17 cellular contexts compared by ENCODE assay signal in genomic region chr14:102120888-102121287, GRCh38. TPM values are rescaled to one million over a fixed set of nuclear protein-coding genes. Genes with fewer than 3 reads are reported as not detected.
A peak's percentile ranks its signal among the peaks of the same experiment; 100 is the strongest.
DNase-seq lines count a peak whose midpoint lies in the region; ATAC-seq and TF ChIP-seq lines count a peak whose summit lies in the region.
"Had no signal": no experiment of that assay in that cellular context is flagged by ENCODE, and none has a peak within 500 bp of the region (broad histone marks: within the 10 kb centered on the region; RNA-seq: fewer than 3 reads in every experiment).

No MANE protein-coding gene starts in this region.

- H3K27me3 ChIP-seq in RWPE2 (ENCODE audit: insufficient read depth, poor library complexity, severe bottlenecking) (no peaks in the 10 kb centered on the region), breast epithelium (no peaks in the 10 kb centered on the region)
- H3K27me3 ChIP-seq: BE2C had no signal

- H3K4me1 ChIP-seq in RWPE2 (ENCODE audit: insufficient read depth, poor library complexity, severe bottlenecking) (peaks cover 11% of the 10 kb centered on the region), breast epithelium (no peaks in the 10 kb centered on the region)
- H3K4me1 ChIP-seq: BE2C had no signal

- H3K27ac ChIP-seq in RWPE2 (ENCODE audit: poor library complexity, severe bottlenecking) = no peak overlapping the region
- H3K27ac ChIP-seq in breast epithelium = no peak overlapping the region

- intact Hi-C loops in breast epithelium (cut with DNase I; ENCODE audit: low total_unique reads) = loop anchor here (5.0 kb wide), 1 partner anchor 286 kb away; no protein-coding TSS in a partner anchor
- intact Hi-C loops in posterior vena cava (cut with DNase I) = no loop called here

- no peak for ATAC-seq in RWPE2 (ENCODE audit: low read depth)
- no peak for ATAC-seq in left lobe of liver
- no peak for ATAC-seq in GM18873 (IDR thresholded peaks at IDR 0.05; ENCODE audit: low FRiP score, unreplicated experiment)
- ATAC-seq: GM23338 had no signal

- TF ChIP-seq CTCF in RWPE2 (IDR thresholded peaks at IDR 0.05; ENCODE audit: poor library complexity, severe bottlenecking) = no peak
- no peak for TF ChIP-seq CTCF in breast epithelium (IDR thresholded peaks at IDR 0.05)

- peaks cover 7% of the 10 kb centered on the region for H3K36me3 ChIP-seq in RWPE2 (ENCODE audit: low read depth)
- no peaks in the 10 kb centered on the region for H3K36me3 ChIP-seq in breast epithelium
- H3K36me3 ChIP-seq: BE2C had no signal

- no peak overlapping the region for H3K4me3 ChIP-seq in RWPE2 (ENCODE audit: severe bottlenecking)
- no peak overlapping the region for H3K4me3 ChIP-seq in breast epithelium
- H3K4me3 ChIP-seq: GM23338 had no signal

- CTCF ChIA-PET in HEK293T (lab: Yijun Ruan, JAX) = no interaction called here

- DNase-seq in HEK293T (ENCODE audit: extremely low spot score) (no peak), RWPE2 (ENCODE audit: low spot score) (peak; percentile 4), left lobe of liver (ENCODE audit: low spot score) (peak; percentile 11), breast epithelium (ENCODE audit: low spot score in 2 of 2) (no peak), posterior vena cava (ENCODE audit: low spot score) (no peak)
- DNase-seq: BE2C; C1 segment of cervical spinal cord; CD4-positive, CD25-positive, alpha-beta regulatory T cell; CD8-positive, alpha-beta memory T cell; COR-L47; DMS 273 treated with DMSO at 0.1 percent for 48 hours; DMS53; DND-41; GDM1; HCEC 1CT had no signal

- H3K9me3 ChIP-seq in RWPE2 (ENCODE audit: severe bottlenecking) (no peaks in the 10 kb centered on the region), breast epithelium (no peaks in the 10 kb centered on the region)
- H3K9me3 ChIP-seq: BE2C had no signal

- POLR2A ChIA-PET in HEK293T (lab: Yijun Ruan, JAX) = no interaction called here

- no peak for TF ChIP-seq POLR2A in breast epithelium (IDR thresholded peaks at IDR 0.05)

TF ChIP-seq in HEK293T, 16 proteins besides CTCF, POLR2A, EP300 and RAD21:
- TF ChIP-seq LEF1 (IDR thresholded peaks at IDR 0.05; ENCODE audit: borderline replicate concordance) = no peak
- no peak for TF ChIP-seq FOXM1 (IDR thresholded peaks at IDR 0.05; ENCODE audit: borderline replicate concordance)
- no peak for TF ChIP-seq ZNF384 (IDR thresholded peaks at IDR 0.05)
- peak; percentile 41; the same call in 1 of the 2 replicates for TF ChIP-seq PKNOX1 (IDR thresholded peaks at IDR 0.05)

RNA-seq across cellular contexts. Expression of gene WDR20, which starts 18.8 kb away (rescaled TPM):
- total RNA-seq in left lobe of liver (14.0 TPM), breast epithelium (10 to 100 TPM; 19.5 to 42.0 (median 24.6) TPM), posterior vena cava (10 to 100 TPM; 27.6 to 28.0 TPM)

RNA-seq across cellular contexts. Expression of gene HSP90AA1, which starts 34.0 kb away (rescaled TPM):
- 113 TPM for total RNA-seq in left lobe of liver
- 100 to 1,000 TPM; 467 to 860 (median 474) TPM for total RNA-seq in breast epithelium
- total RNA-seq in posterior vena cava = 100 to 1,000 TPM; 274 to 464 TPM

Comparison
In these comparisons a context has a peak if more than half of its experiments do, and no peak if none do; other contexts are left out.
1. DNase-seq: peak in RWPE2 (single experiment) and left lobe of liver (single experiment); none in HEK293T (single experiment), breast epithelium (0 of 2) and posterior vena cava (single experiment).